Comparison of ENCODE assay signal across 22 cellular contexts in the genomic region with DNA sequence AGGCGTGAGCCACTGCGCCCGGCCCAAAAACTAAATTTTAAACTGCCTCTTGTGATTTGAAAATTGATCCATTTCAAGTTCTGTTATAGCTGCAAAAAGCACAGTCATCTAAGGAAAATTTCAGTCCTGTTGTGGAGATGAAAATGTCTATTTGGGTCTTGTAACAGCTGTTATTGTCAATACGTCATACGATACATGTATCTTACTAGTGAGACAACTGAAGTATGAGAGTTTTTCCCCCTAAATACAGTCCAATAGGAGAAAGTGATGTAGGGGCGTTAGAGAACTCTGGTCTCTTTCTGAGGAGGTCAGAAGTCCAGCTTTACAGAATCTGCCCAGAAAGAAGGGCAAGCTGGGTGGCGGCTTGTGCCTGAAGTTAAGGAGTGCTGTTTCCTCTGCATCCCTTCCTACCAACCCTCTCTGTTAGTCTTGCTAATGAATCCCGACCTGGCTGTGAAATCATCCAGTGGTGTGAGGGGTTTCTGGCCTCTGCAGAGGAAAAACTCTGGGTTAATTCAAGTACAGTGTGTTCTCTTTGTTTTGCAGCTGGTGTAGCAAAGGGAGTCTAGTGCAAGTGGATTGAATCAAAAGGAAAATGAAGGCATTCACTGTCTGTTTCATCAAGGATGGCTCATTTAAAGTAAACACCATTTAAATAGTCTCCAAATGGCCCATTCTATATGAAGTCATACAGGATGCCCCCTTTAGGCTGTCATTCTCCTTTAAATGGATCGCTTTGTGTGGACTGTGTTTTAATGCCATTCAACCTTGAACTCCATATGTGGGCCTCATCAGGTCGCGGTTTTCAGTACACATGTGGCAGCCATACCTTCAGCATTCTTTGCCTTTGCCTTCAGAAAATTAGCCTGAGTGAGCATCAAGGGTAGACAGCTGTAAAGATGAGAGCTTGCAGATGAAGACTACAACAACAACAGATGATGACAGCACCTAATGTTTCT. TPM values are rescaled to one million over a fixed set of nuclear protein-coding genes. Genes with fewer than 3 reads are reported as not detected.
A peak's percentile ranks its signal among the peaks of the same experiment; 100 is the strongest.
DNase-seq lines count a peak whose midpoint lies in the region; FAIRE-seq and TF ChIP-seq lines count a peak whose summit lies in the region.
"Had no signal": no experiment of that assay in that cellular context is flagged by ENCODE, and none has a peak within 500 bp of the region (broad histone marks: within the 10 kb centered on the region; RNA-seq: fewer than 3 reads in every experiment).

No MANE protein-coding gene starts in this region.

- TF ChIP-seq CTCF in neural crest cell (conservative IDR thresholded peaks at IDR 0.05) (no peak), right atrium auricular region (IDR thresholded peaks at IDR 0.05) (no peak), chondrocyte (IDR thresholded peaks at IDR 0.05) (no peak)

- H3K4me3 Mint-ChIP-seq in neural crest cell (no peak overlapping the region), chondrocyte (ENCODE audit: unreplicated experiment) (no peak overlapping the region)
- H3K4me3 Mint-ChIP-seq: activated CD8-positive, alpha-beta memory T cell treated with anti-CD3 and anti-CD28 coated beads, Interleukin-2, amount 10 ng/mL, durations not matched to agents 7 days and 5 days; activated naive CD4-positive, alpha-beta T cell treated with anti-CD3 and anti-CD28 coated beads, Interleukin-2, amount 50 U/mL, for 24 hours; naive thymus-derived CD8-positive, alpha-beta T cell; T-cell had no signal

- TF ChIP-seq POLR2A in H54 (IDR thresholded peaks at IDR 0.05; ENCODE audit: low read depth, low read length), result no peak

- H3K27ac Mint-ChIP-seq in neural crest cell (ENCODE audit: unreplicated experiment) (peak overlapping the region; percentile 28), chondrocyte (ENCODE audit: unreplicated experiment) (no peak overlapping the region)
- H3K27ac Mint-ChIP-seq: activated CD8-positive, alpha-beta memory T cell treated with anti-CD3 and anti-CD28 coated beads, Interleukin-2, amount 10 ng/mL, durations not matched to agents 7 days and 5 days; activated naive CD4-positive, alpha-beta T cell treated with anti-CD3 and anti-CD28 coated beads, Interleukin-2, amount 50 U/mL, for 24 hours; naive thymus-derived CD8-positive, alpha-beta T cell; T-cell had no signal

- H3K4me1 Mint-ChIP-seq in neural crest cell (peaks cover 18% of the 10 kb centered on the region), chondrocyte (ENCODE audit: low read depth) (peaks cover 43% of the 10 kb centered on the region)

- peak; percentile 57 for FAIRE-seq in H54 (lab: Jason Lieb, UNC)
- FAIRE-seq: HTR-8/SVneo, urothelium cell line had no signal

- H3K4me3 ChIP-seq in right atrium auricular region, result no peak overlapping the region

- no peaks in the 10 kb centered on the region for H3K27me3 ChIP-seq in right atrium auricular region

- DNase-seq in H54 (ENCODE audit: insufficient read length, low spot score), result no peak
- peak; percentile 87 for DNase-seq in NCI-H69 (lab: John Stamatoyannopoulos, UW)
- DNase-seq in neural crest cell (ENCODE audit: low read depth, low spot score), result no peak
- DNase-seq in right atrium auricular region (ENCODE audit: low spot score), result no peak
- no peak for DNase-seq in NCI-H2196 (lab: John Stamatoyannopoulos, UW; ENCODE audit: unreplicated experiment)
- DNase-seq in chondrocyte (ENCODE audit: low spot score), result no peak
- DNase-seq in occipital lobe (lab: John Stamatoyannopoulos, UW), result no peak
- DNase-seq: activated CD4-positive, alpha-beta T cell treated with anti-CD3 and anti-CD28 coated beads for 48 hours; activated CD8-positive, alpha-beta memory T cell treated with anti-CD3 and anti-CD28 coated beads, Interleukin-2, amount 10 ng/mL, durations not matched to agents 7 days and 5 days; left cardiac atrium; naive thymus-derived CD8-positive, alpha-beta T cell; NCI-H187 treated with DMSO at 0.1 percent for 48 hours; NCI-H526; OCI-M1; SIG-M5; T-cell had no signal

- H3K36me3 ChIP-seq in right atrium auricular region, result no peaks in the 10 kb centered on the region

- peaks cover 0 to 23% of the 10 kb centered on the region in 2 donors for H3K4me1 ChIP-seq in right atrium auricular region

- H3K27ac ChIP-seq in cingulate gyrus (ENCODE audit: low read depth, low read length) (peak overlapping the region; percentile 89), right atrium auricular region (no peak overlapping the region)
- H3K27ac ChIP-seq: C4-2B, parathyroid adenoma had no signal

- H3K27me3 Mint-ChIP-seq in neural crest cell (ENCODE audit: low read depth) (no peaks in the 10 kb centered on the region), chondrocyte (ENCODE audit: low read depth) (no peaks in the 10 kb centered on the region)
- H3K27me3 Mint-ChIP-seq: activated CD8-positive, alpha-beta memory T cell treated with anti-CD3 and anti-CD28 coated beads, Interleukin-2, amount 10 ng/mL, durations not matched to agents 7 days and 5 days; activated naive CD4-positive, alpha-beta T cell treated with anti-CD3 and anti-CD28 coated beads, Interleukin-2, amount 50 U/mL, for 24 hours; naive thymus-derived CD8-positive, alpha-beta T cell; T-cell had no signal

- H3K36me3 Mint-ChIP-seq in neural crest cell (ENCODE audit: low read depth) (no peaks in the 10 kb centered on the region), chondrocyte (ENCODE audit: low read depth) (no peaks in the 10 kb centered on the region)
- H3K36me3 Mint-ChIP-seq: activated naive CD4-positive, alpha-beta T cell treated with anti-CD3 and anti-CD28 coated beads, Interleukin-2, amount 50 U/mL, for 24 hours had no signal

- H3K9me3 Mint-ChIP-seq in neural crest cell (no peaks in the 10 kb centered on the region), chondrocyte (ENCODE audit: low read depth) (no peaks in the 10 kb centered on the region)
- H3K9me3 Mint-ChIP-seq: activated naive CD4-positive, alpha-beta T cell treated with anti-CD3 and anti-CD28 coated beads, Interleukin-2, amount 50 U/mL, for 24 hours; naive thymus-derived CD8-positive, alpha-beta T cell; T-cell had no signal

- no peaks in the 10 kb centered on the region for H3K9me3 ChIP-seq in right atrium auricular region

RNA-seq across cellular contexts. Expression of a gene that starts 59.0 kb away (rescaled TPM):
- 22.2 and 24.8 TPM in 2 replicates for total RNA-seq in neural crest cell
- 100 to 1,000 TPM; 262 to 314 TPM for total RNA-seq in right atrium auricular region
- total RNA-seq in chondrocyte, result 88.0 to 186 TPM (median 92.3 TPM) in 3 replicates
- 32.1 TPM for total RNA-seq in occipital lobe
